11 cellular contexts compared by ENCODE assay signal in the genomic region with DNA sequence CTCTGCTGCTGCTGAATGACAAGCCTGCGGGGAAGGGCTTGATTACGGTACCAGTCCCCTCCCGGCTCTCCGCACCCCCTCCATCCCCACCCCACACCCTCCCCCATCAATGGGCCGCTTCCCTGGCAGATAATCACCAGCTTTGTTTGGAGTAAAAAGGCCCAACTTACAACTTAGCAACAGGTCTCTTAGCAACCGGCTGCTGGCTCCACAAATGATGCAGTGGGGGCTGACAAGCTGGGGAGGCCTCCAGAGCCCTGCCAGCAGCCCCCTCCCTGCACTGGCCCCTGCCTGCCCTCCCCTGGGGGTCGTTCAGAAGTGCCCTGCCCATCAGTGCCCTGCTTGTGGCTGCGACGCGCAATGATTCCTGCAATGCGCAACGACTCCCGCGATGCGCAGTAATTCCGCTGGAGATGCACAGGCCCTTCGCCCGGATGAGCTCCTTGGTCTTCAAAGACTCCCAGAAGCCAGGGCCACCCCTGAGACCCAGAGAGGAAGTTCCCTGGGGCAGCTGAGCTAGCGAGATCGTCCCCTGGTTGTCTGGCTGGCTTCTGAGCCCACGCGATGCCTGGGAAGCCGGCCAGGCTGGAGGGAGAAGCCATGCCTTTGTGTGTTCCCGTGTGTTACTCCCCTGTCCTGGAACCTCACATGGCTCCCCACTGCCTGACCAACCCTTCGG. TPM values are rescaled to one million over a fixed set of nuclear protein-coding genes. Genes with fewer than 3 reads are reported as not detected.
A peak's percentile ranks its signal among the peaks of the same experiment; 100 is the strongest.
DNase-seq lines count a peak whose midpoint lies in the region; ATAC-seq and TF ChIP-seq lines count a peak whose summit lies in the region.
"Had no signal": no experiment of that assay in that cellular context is flagged by ENCODE, and none has a peak within 500 bp of the region (broad histone marks: within the 10 kb centered on the region; RNA-seq: fewer than 3 reads in every experiment).

No MANE protein-coding gene starts in this region.

- H3F3A ChIP-seq in neural progenitor cell (ENCODE audit: low read depth): peaks cover 17% of the 10 kb centered on the region

- H3K4me1 ChIP-seq in neural progenitor cell: peaks cover 16% of the 10 kb centered on the region

- peak overlapping the region; percentile 68 for H3K27ac ChIP-seq in neural progenitor cell
- no peak overlapping the region for H3K27ac ChIP-seq in coronary artery
- H3K27ac ChIP-seq: ascending aorta had no signal

- no peak for ATAC-seq in activated T-helper 17 cell treated with anti-CD3 and anti-CD28 coated beads, Interleukin-2, amount 50 U/mL, for 72 hours (replicated peaks)
- no peak for ATAC-seq in GM18858 (IDR thresholded peaks at IDR 0.05; ENCODE audit: unreplicated experiment)

- H3K9ac ChIP-seq in neural progenitor cell: no peak overlapping the region

- H3K4me3 Mint-ChIP-seq in neural progenitor cell: peak overlapping the region; percentile 70
- H3K4me3 Mint-ChIP-seq in activated T-helper 17 cell treated with anti-CD3 and anti-CD28 coated beads, Interleukin-2, amount 50 U/mL, for 72 hours: no peak overlapping the region
- H3K4me3 Mint-ChIP-seq: CD8-positive, alpha-beta memory T cell had no signal

- H3K9me3 Mint-ChIP-seq in neural progenitor cell: no peaks in the 10 kb centered on the region
- no peaks in the 10 kb centered on the region for H3K9me3 Mint-ChIP-seq in activated T-helper 17 cell treated with anti-CD3 and anti-CD28 coated beads, Interleukin-2, amount 50 U/mL, for 72 hours
- H3K9me3 Mint-ChIP-seq: CD8-positive, alpha-beta memory T cell had no signal

- DNase-seq in COR-L47 (lab: John Stamatoyannopoulos, UW): peak; percentile 89
- DNase-seq in RPMI7951 (ENCODE audit: low read depth): peak; percentile 79
- peak; percentile 57 for DNase-seq in fibroblast of villous mesenchyme (ENCODE audit: low read depth)
- DNase-seq in neural progenitor cell (ENCODE audit: low spot score): peak; percentile 84
- DNase-seq in NCI-H510A treated with DMSO at 0.1 percent for 48 hours (lab: John Stamatoyannopoulos, UW): no peak
- DNase-seq in coronary artery (ENCODE audit: low spot score): no peak
- DNase-seq: CD8-positive, alpha-beta memory T cell; NCI-H2029 treated with DMSO at 0.1 percent for 48 hours had no signal

- peaks cover 7% of the 10 kb centered on the region for H3K27me3 Mint-ChIP-seq in neural progenitor cell (ENCODE audit: insufficient read depth, low read depth)
- H3K27me3 Mint-ChIP-seq in activated T-helper 17 cell treated with anti-CD3 and anti-CD28 coated beads, Interleukin-2, amount 50 U/mL, for 72 hours: no peaks in the 10 kb centered on the region
- H3K27me3 Mint-ChIP-seq: CD8-positive, alpha-beta memory T cell had no signal

- H3K4me1 Mint-ChIP-seq in neural progenitor cell: peaks cover 47% of the 10 kb centered on the region
- H3K4me1 Mint-ChIP-seq in activated T-helper 17 cell treated with anti-CD3 and anti-CD28 coated beads, Interleukin-2, amount 50 U/mL, for 72 hours: no peaks in the 10 kb centered on the region
- H3K4me1 Mint-ChIP-seq: CD8-positive, alpha-beta memory T cell had no signal

- H3K79me2 ChIP-seq in neural progenitor cell (ENCODE audit: low read depth): no peaks in the 10 kb centered on the region

- H3K27me3 ChIP-seq in neural progenitor cell: no peaks in the 10 kb centered on the region
- H3K27me3 ChIP-seq: ascending aorta had no signal

- no peaks in the 10 kb centered on the region for H3K36me3 ChIP-seq in neural progenitor cell

- no peaks in the 10 kb centered on the region for H4K20me1 ChIP-seq in neural progenitor cell (ENCODE audit: low read depth)

- H3K4me2 ChIP-seq in neural progenitor cell: peak overlapping the region; percentile 80

- H3K4me3 ChIP-seq in fibroblast of villous mesenchyme (ENCODE audit: low read depth, low read length): no peak overlapping the region
- H3K4me3 ChIP-seq in neural progenitor cell: peak overlapping the region; percentile 14
- no peak overlapping the region for H3K4me3 ChIP-seq in coronary artery
- H3K4me3 ChIP-seq: ascending aorta had no signal

- H3K9me3 ChIP-seq in neural progenitor cell (ENCODE audit: low read depth): no peaks in the 10 kb centered on the region
- H3K9me3 ChIP-seq: ascending aorta had no signal

- TF ChIP-seq CTCF in fibroblast of villous mesenchyme (IDR thresholded peaks at IDR 0.05; ENCODE audit: insufficient read depth, low read depth, low read length) (no peak), neural progenitor cell (IDR thresholded peaks at IDR 0.05) (no peak), coronary artery (IDR thresholded peaks at IDR 0.05) (no peak)

- H2AFZ ChIP-seq in neural progenitor cell (replicated peaks): peak overlapping the region; percentile 44

- peak overlapping the region; percentile 96 for H3K27ac Mint-ChIP-seq in neural progenitor cell
- no peak overlapping the region for H3K27ac Mint-ChIP-seq in activated T-helper 17 cell treated with anti-CD3 and anti-CD28 coated beads, Interleukin-2, amount 50 U/mL, for 72 hours

- peaks cover 6% of the 10 kb centered on the region for H3K36me3 Mint-ChIP-seq in neural progenitor cell
- H3K36me3 Mint-ChIP-seq in activated T-helper 17 cell treated with anti-CD3 and anti-CD28 coated beads, Interleukin-2, amount 50 U/mL, for 72 hours (ENCODE audit: low read depth): no peaks in the 10 kb centered on the region

RNA-seq across cellular contexts. Expression of gene CPNE2, which starts 23.3 kb away (rescaled TPM):
- total RNA-seq in RPMI7951 (2014; rRNA removed; shearing (Covaris generic)): 61.8 and 93.1 TPM in 2 replicates
- total RNA-seq in fibroblast of villous mesenchyme (23.2 and 24.2 TPM in 2 replicates), neural progenitor cell (ENCODE audit: low replicate concordance) (19.8 and 26.9 TPM in 2 replicates)
- total RNA-seq in activated T-helper 17 cell treated with anti-CD3 and anti-CD28 coated beads, Interleukin-2, amount 50 U/mL, for 72 hours: 1 to 10 TPM; 3.8 to 4.4 TPM

Comparison
In these comparisons a context has a peak if more than half of its experiments do, and no peak if none do; other contexts are left out.
1. DNase-seq: peak in COR-L47 (single experiment), RPMI7951 (single experiment), fibroblast of villous mesenchyme (single experiment) and neural progenitor cell (single experiment); none in NCI-H510A treated with DMSO at 0.1 percent for 48 hours (single experiment) and coronary artery (single experiment).